Comparison of ENCODE assay signal across 34 cellular contexts in the genomic region with DNA sequence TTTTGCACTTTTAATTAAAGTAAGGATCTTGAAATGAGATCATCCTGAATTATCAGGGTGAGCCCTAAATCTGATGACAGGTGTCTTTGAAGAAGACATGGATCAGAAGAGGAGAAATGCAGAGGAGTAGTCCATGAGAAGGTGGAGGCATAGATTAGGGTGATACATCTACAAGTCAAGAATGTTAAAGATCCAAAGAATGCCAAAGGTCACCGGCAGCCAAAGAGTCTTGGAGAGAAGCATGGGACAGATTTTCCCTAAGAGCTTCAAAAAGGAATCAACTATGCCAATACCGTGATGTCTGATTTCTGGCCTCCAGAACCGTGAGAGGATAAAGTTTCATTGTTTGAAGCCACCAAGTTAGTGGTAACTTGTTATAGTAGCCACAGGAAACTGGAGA. TPM values are rescaled to one million over a fixed set of nuclear protein-coding genes. Genes with fewer than 3 reads are reported as not detected.
"Had no signal": no experiment of that assay in that cellular context is flagged by ENCODE, and none has a peak within 500 bp of the region (broad histone marks: within the 10 kb centered on the region; RNA-seq: fewer than 3 reads in every experiment).

No MANE protein-coding gene starts in this region.

- DNase-seq: colonic mucosa; dermis blood vessel endothelial cell; effector memory CD4-positive, alpha-beta T cell; foreskin keratinocyte; heart left ventricle; hippocampal formation; immature natural killer cell; left ventricle myocardium superior; lower lobe of right lung; mucosa of descending colon; naive B cell; sigmoid colon; spleen; stimulated activated CD4-positive, alpha-beta T cell treated with anti-CD3 and anti-CD28 coated beads, Interleukin-4, amount 100 ng/mL, for 4 hours; stimulated activated naive CD8-positive, alpha-beta T cell treated with anti-CD3 and anti-CD28 coated beads, Interleukin-15, Interleukin-2, amounts not matched to agents 100 U/mL and 50 U/mL, for 24 hours; substantia nigra; testis; tibial artery had no signal

- H3K27ac Mint-ChIP-seq: immature natural killer cell; memory B cell; mesothelial cell of epicardium; naive B cell; natural killer cell treated with Interleukin-12 subunit alpha and Interleukin-12 subunit beta and Interleukin-15 and Interleukin-18, amount 100 ng/mL, for 72 hours; neural progenitor cell; stimulated activated memory B cell treated with anti-CD40 and anti-IgM and Interleukin-4, amounts not matched to agents 10 μg/mL and 1 μg/mL and 100 μg/mL, for 72 hours; type B pancreatic cell had no signal

- H3K9me3 Mint-ChIP-seq: neural progenitor cell, type B pancreatic cell had no signal

- H3K4me3 ChIP-seq: colonic mucosa, esophagus muscularis mucosa, gastroesophageal sphincter, heart left ventricle, lower lobe of right lung, mucosa of descending colon, neural progenitor cell, prostate gland, right atrium auricular region, sigmoid colon, skin epidermis, spleen, testis, tibial artery had no signal

- H3K9ac ChIP-seq: neural progenitor cell had no signal

- H3K4me1 ChIP-seq: colonic mucosa, esophagus muscularis mucosa, foreskin keratinocyte, gastroesophageal sphincter, heart left ventricle, lower lobe of right lung, neural progenitor cell, prostate gland, right atrium auricular region, sigmoid colon, spleen, testis, tibial artery had no signal

- H3K4me1 Mint-ChIP-seq: immature natural killer cell; memory B cell; mesothelial cell of epicardium; naive B cell; stimulated activated memory B cell treated with anti-CD40 and anti-IgM and Interleukin-4, amounts not matched to agents 10 μg/mL and 1 μg/mL and 100 μg/mL, for 72 hours had no signal

- ATAC-seq: foreskin keratinocyte; gastroesophageal sphincter; heart left ventricle; left ventricle myocardium superior; lower lobe of right lung; mucosa of descending colon; natural killer cell treated with Interleukin-12 subunit alpha and Interleukin-12 subunit beta and Interleukin-15 and Interleukin-18, amount 100 ng/mL, for 72 hours; stimulated activated memory B cell treated with anti-CD40 and anti-IgM and Interleukin-4, amounts not matched to agents 10 μg/mL and 1 μg/mL and 100 μg/mL, for 72 hours; stimulated activated naive CD8-positive, alpha-beta T cell treated with anti-CD3 and anti-CD28 coated beads, Interleukin-15, Interleukin-2, amounts not matched to agents 100 U/mL and 50 U/mL, for 24 hours had no signal

- H3K27me3 Mint-ChIP-seq: memory B cell; naive B cell; natural killer cell treated with Interleukin-12 subunit alpha and Interleukin-12 subunit beta and Interleukin-15 and Interleukin-18, amount 100 ng/mL, for 72 hours; stimulated activated memory B cell treated with anti-CD40 and anti-IgM and Interleukin-4, amounts not matched to agents 10 μg/mL and 1 μg/mL and 100 μg/mL, for 72 hours; type B pancreatic cell had no signal

- FAIRE-seq: endothelial cell of umbilical vein, keratinocyte had no signal

- H3K27me3 ChIP-seq: colonic mucosa, esophagus muscularis mucosa, foreskin keratinocyte, gastroesophageal sphincter, heart left ventricle, neural progenitor cell, right atrium auricular region, sigmoid colon, spleen, testis, tibial artery had no signal

- H3K27ac ChIP-seq: colonic mucosa, esophagus muscularis mucosa, foreskin keratinocyte, gastroesophageal sphincter, heart left ventricle, lower lobe of right lung, neural progenitor cell, prostate gland, right atrium auricular region, sigmoid colon, skin epidermis, spleen, testis, tibial artery had no signal

- H2AFZ ChIP-seq: neural progenitor cell had no signal

- H3K36me3 Mint-ChIP-seq: immature natural killer cell; memory B cell; mesothelial cell of epicardium; naive B cell; neural progenitor cell; stimulated activated memory B cell treated with anti-CD40 and anti-IgM and Interleukin-4, amounts not matched to agents 10 μg/mL and 1 μg/mL and 100 μg/mL, for 72 hours; type B pancreatic cell had no signal

- H3K4me2 ChIP-seq: neural progenitor cell had no signal

- H3K9me3 ChIP-seq: colonic mucosa, esophagus muscularis mucosa, gastroesophageal sphincter, heart left ventricle, lower lobe of right lung, mucosa of descending colon, prostate gland, right atrium auricular region, sigmoid colon, spleen, testis, tibial artery had no signal

- H3K36me3 ChIP-seq: colonic mucosa, esophagus muscularis mucosa, gastroesophageal sphincter, heart left ventricle, lower lobe of right lung, neural progenitor cell, prostate gland, right atrium auricular region, sigmoid colon, spleen, tibial artery had no signal

- H3K4me3 Mint-ChIP-seq: immature natural killer cell; memory B cell; mesothelial cell of epicardium; natural killer cell treated with Interleukin-12 subunit alpha and Interleukin-12 subunit beta and Interleukin-15 and Interleukin-18, amount 100 ng/mL, for 72 hours; neural progenitor cell; stimulated activated memory B cell treated with anti-CD40 and anti-IgM and Interleukin-4, amounts not matched to agents 10 μg/mL and 1 μg/mL and 100 μg/mL, for 72 hours; type B pancreatic cell had no signal

RNA-seq across cellular contexts. Expression of gene THEMIS, which starts 59.0 kb away (rescaled TPM):
- total RNA-seq: chondrocyte, dermis blood vessel endothelial cell, endothelial cell of umbilical vein, epithelial cell of proximal tubule, fibroblast of lung, foreskin keratinocyte, mesothelial cell of epicardium had no signal
- polyA plus RNA-seq: endothelial cell of umbilical vein, fibroblast of lung, foreskin keratinocyte, keratinocyte had no signal
